Comparison of ENCODE assay signal across 8 cellular contexts in genomic region chr7:25862254-25862992, GRCh38.
DNase-seq lines count a peak whose midpoint lies in the region; ATAC-seq lines count a peak whose summit lies in the region.

No MANE protein-coding gene starts in this region.

- H3K9me3 Mint-ChIP-seq in CD8-positive, alpha-beta memory T cell: peaks cover 37 to 52% (median 49%) of the 10 kb centered on the region in 5 donors
- no peaks in the 10 kb centered on the region for H3K9me3 Mint-ChIP-seq in dendritic cell treated with granulocyte-macrophage colony-stimulating factor and Interleukin-4, amounts not matched to agents 40 ng/mL and 50 ng/mL, for 4 days

- WGBS in mesodermal cell (ENCODE audit: insufficient coverage in 2 of 2), 2 experiments: 0 to 1% methylated on average over 18 to 27 of the region's 45 CpGs

- intact Hi-C loops in dendritic cell treated with granulocyte-macrophage colony-stimulating factor and Interleukin-4, amounts not matched to agents 40 ng/mL and 50 ng/mL, for 4 days (cut with micrococcal nuclease): loop anchor here (5.0 to 10.0 kb wide), 2 partner anchors 1232 to 1305 kb away; partner anchors contain the start of genes HOXA1 and HOXA9

- H3K36me3 Mint-ChIP-seq in CD8-positive, alpha-beta memory T cell: peaks cover 0 to 4% (median 0%) of the 10 kb centered on the region in 3 donors
- no peaks in the 10 kb centered on the region for H3K36me3 Mint-ChIP-seq in dendritic cell treated with granulocyte-macrophage colony-stimulating factor and Interleukin-4, amounts not matched to agents 40 ng/mL and 50 ng/mL, for 4 days (ENCODE audit: low read depth)

- peaks cover 4% of the 10 kb centered on the region for H3K9me3 ChIP-seq in CD8-positive, alpha-beta memory T cell (ENCODE audit: low read length)
- no peaks in the 10 kb centered on the region for H3K9me3 ChIP-seq in mesodermal cell (ENCODE audit: control insufficient read depth, low read length)

- CTCF ChIA-PET in CD8-positive, alpha-beta memory T cell (lab: Charles Lee): no interaction called here

- DNase-seq in CD8-positive, alpha-beta memory T cell: peak; percentile 44 to 75 (median 63)
- peak; percentile 100 for DNase-seq in NCI-H524 (lab: John Stamatoyannopoulos, UW)
- peak; percentile 98 for DNase-seq in activated CD4-positive, alpha-beta T cell treated with anti-CD3 and anti-CD28 coated beads for 48 hours
- peak; percentile 42 to 50 for DNase-seq in stimulated activated CD8-positive, alpha-beta memory T cell treated with anti-CD3 and anti-CD28 coated beads, Interleukin-7, amount 100 ng/mL, for 4 hours (ENCODE audit: low read depth in 2 of 2)

- no peaks in the 10 kb centered on the region for H3K36me3 ChIP-seq in CD8-positive, alpha-beta memory T cell (ENCODE audit: insufficient read depth, low read length)
- H3K36me3 ChIP-seq in mesodermal cell (ENCODE audit: control insufficient read depth, insufficient read depth, low read length): no peaks in the 10 kb centered on the region

- H3K4me3 ChIP-seq in CD8-positive, alpha-beta memory T cell (ENCODE audit: low read length): no peak overlapping the region
- H3K4me3 ChIP-seq in mesodermal cell (ENCODE audit: extremely low read depth, insufficient read depth, low read length, poor library complexity, severe bottlenecking): peak overlapping the region; percentile 37

- peaks cover 15% of the 10 kb centered on the region for H3K4me1 ChIP-seq in CD8-positive, alpha-beta memory T cell (ENCODE audit: insufficient read depth, low read length)
- H3K4me1 ChIP-seq in mesodermal cell (ENCODE audit: control insufficient read depth, insufficient read depth, low read length, poor library complexity, severe bottlenecking): peaks cover 13% of the 10 kb centered on the region

- POLR2A ChIA-PET in CD8-positive, alpha-beta memory T cell (lab: Charles Lee): no interaction called here

- peaks cover 16 to 29% of the 10 kb centered on the region in 2 donors for H3K27me3 Mint-ChIP-seq in CD8-positive, alpha-beta memory T cell
- H3K27me3 Mint-ChIP-seq in dendritic cell treated with granulocyte-macrophage colony-stimulating factor and Interleukin-4, amounts not matched to agents 40 ng/mL and 50 ng/mL, for 4 days: peaks cover 16% of the 10 kb centered on the region

- H3K27me3 ChIP-seq in CD8-positive, alpha-beta memory T cell (ENCODE audit: insufficient read depth, low read length, poor library complexity, severe bottlenecking): peaks cover 89% of the 10 kb centered on the region

- H3K27ac ChIP-seq in CD8-positive, alpha-beta memory T cell (ENCODE audit: low read depth, low read length): no peak overlapping the region
- peak overlapping the region; percentile 43 for H3K27ac ChIP-seq in mesodermal cell (ENCODE audit: low read depth, low read length, severe bottlenecking)

- peaks cover 14 to 24% (median 17%) of the 10 kb centered on the region in 3 donors for H3K4me1 Mint-ChIP-seq in CD8-positive, alpha-beta memory T cell
- H3K4me1 Mint-ChIP-seq in dendritic cell treated with granulocyte-macrophage colony-stimulating factor and Interleukin-4, amounts not matched to agents 40 ng/mL and 50 ng/mL, for 4 days (ENCODE audit: low read depth): peaks cover 33% of the 10 kb centered on the region

- H3K27ac Mint-ChIP-seq in CD8-positive, alpha-beta memory T cell: peak overlapping the region in 5 of 8 donors; percentile 41 to 82 (median 58)
- no peak overlapping the region for H3K27ac Mint-ChIP-seq in dendritic cell treated with granulocyte-macrophage colony-stimulating factor and Interleukin-4, amounts not matched to agents 40 ng/mL and 50 ng/mL, for 4 days

- ATAC-seq in GM19463 (IDR thresholded peaks at IDR 0.05; ENCODE audit: unreplicated experiment) (peak; percentile 77), HG03521 (IDR thresholded peaks at IDR 0.05; ENCODE audit: unreplicated experiment) (peak; percentile 88)

- peak overlapping the region; percentile 51 to 82 (median 67) for H3K4me3 Mint-ChIP-seq in CD8-positive, alpha-beta memory T cell
- peak overlapping the region; percentile 61 for H3K4me3 Mint-ChIP-seq in dendritic cell treated with granulocyte-macrophage colony-stimulating factor and Interleukin-4, amounts not matched to agents 40 ng/mL and 50 ng/mL, for 4 days

Comparison
In these comparisons a context has a peak if more than half of its experiments do, and no peak if none do; other contexts are left out.
1. DNase-seq: peak in every context shown above with its lines; median percentile 100 in NCI-H524; 98 in activated CD4-positive, alpha-beta T cell treated with anti-CD3 and anti-CD28 coated beads for 48 hours; 63 in CD8-positive, alpha-beta memory T cell; 46 in stimulated activated CD8-positive, alpha-beta memory T cell treated with anti-CD3 and anti-CD28 coated beads, Interleukin-7, amount 100 ng/mL, for 4 hours.